ENCODE assay signal across 22 cellular contexts in genomic region chr10:52688906-52689305, GRCh38.
A peak's percentile ranks its signal among the peaks of the same experiment; 100 is the strongest.
DNase-seq lines count a peak whose midpoint lies in the region; ATAC-seq, FAIRE-seq and TF ChIP-seq lines count a peak whose summit lies in the region.
"Had no signal": no experiment of that assay in that cellular context is flagged by ENCODE, and none has a peak within 500 bp of the region (broad histone marks: within the 10 kb centered on the region; RNA-seq: fewer than 3 reads in every experiment).

No MANE protein-coding gene starts in this region.

- H3K4me3 ChIP-seq in GM23338 (no peak overlapping the region), RWPE2 (ENCODE audit: severe bottlenecking) (no peak overlapping the region), epithelial cell of esophagus (ENCODE audit: low read length) (no peak overlapping the region), small intestine (ENCODE audit: low read depth in 1 of 2, low read length in 2 of 2) (no peak overlapping the region)
- H3K4me3 ChIP-seq: BLaER1, Peyer's patch had no signal

- no peak overlapping the region for H3K27ac ChIP-seq in GM23338 (ENCODE audit: low read depth)
- H3K27ac ChIP-seq in RWPE2 (ENCODE audit: poor library complexity, severe bottlenecking): peak overlapping the region; percentile 28
- H3K27ac ChIP-seq in small intestine (ENCODE audit: low read depth in 1 of 2, low read length in 1 of 2): no peak overlapping the region
- H3K27ac ChIP-seq: BLaER1, HL-60, Peyer's patch had no signal

- H2AFZ ChIP-seq in GM23338: peak overlapping the region; percentile 85

- DNase-seq in GM23338 (ENCODE audit: low spot score) (no peak), RWPE2 (ENCODE audit: low spot score) (no peak), epithelial cell of esophagus (ENCODE audit: low read depth) (peak; percentile 62), small intestine (peak; percentile 5), NCI-H510A treated with DMSO at 0.1 percent for 48 hours (lab: John Stamatoyannopoulos, UW) (no peak), SHP77 treated with DMSO at 0.1 percent for 48 hours (lab: John Stamatoyannopoulos, UW) (no peak), NCI-H526 treated with DMSO at 0.1 percent for 48 hours (lab: John Stamatoyannopoulos, UW) (no peak)
- DNase-seq: ACHN; Caco-2; CD4-positive, alpha-beta T cell; DMS153; KBM-7; NCI-H1092 treated with DMSO at 0.1 percent for 48 hours; NCI-H1436 treated with DMSO at 0.1 percent for 48 hours; NCI-H1930; NCI-H774; NK-92 treated with Interleukin-12 subunit alpha and Interleukin-12 subunit beta, amount 100 ng/mL, for 24 hours; Peyer's patch had no signal

- peaks cover 18% of the 10 kb centered on the region; the same call in 2 of the 3 replicates for H3K9me3 Mint-ChIP-seq in GM23338

- no peaks in the 10 kb centered on the region for H4K20me1 ChIP-seq in GM23338 (replicated peaks; ENCODE audit: insufficient read depth)
- H4K20me1 ChIP-seq: BLaER1 had no signal

- no peaks in the 10 kb centered on the region for H3K9me2 ChIP-seq in GM23338 (ENCODE audit: insufficient read depth)

- H3K4me3 Mint-ChIP-seq in GM23338: no peak overlapping the region
- H3K4me3 Mint-ChIP-seq: CD4-positive, alpha-beta T cell had no signal

- H3K4me2 ChIP-seq in GM23338: no peak overlapping the region
- H3K4me2 ChIP-seq: BLaER1 had no signal

- H3K27me3 ChIP-seq in GM23338 (ENCODE audit: insufficient read depth) (no peaks in the 10 kb centered on the region), RWPE2 (ENCODE audit: insufficient read depth, poor library complexity, severe bottlenecking) (no peaks in the 10 kb centered on the region), small intestine (ENCODE audit: control insufficient read depth in 2 of 2, insufficient read depth in 2 of 2, low read length in 2 of 2) (no peaks in the 10 kb centered on the region)
- H3K27me3 ChIP-seq: BLaER1, Peyer's patch had no signal

- no peaks in the 10 kb centered on the region for H3K79me2 ChIP-seq in GM23338 (replicated peaks; ENCODE audit: insufficient read depth)

- no peak overlapping the region for H3K27ac Mint-ChIP-seq in GM23338
- H3K27ac Mint-ChIP-seq: CD4-positive, alpha-beta T cell had no signal

- TF ChIP-seq CTCF in GM23338 (conservative IDR thresholded peaks at IDR 0.05; ENCODE audit: low read depth in 2 of 2) (no peak), RWPE2 (IDR thresholded peaks at IDR 0.05; ENCODE audit: poor library complexity, severe bottlenecking) (no peak), epithelial cell of esophagus (IDR thresholded peaks at IDR 0.05; ENCODE audit: insufficient read depth, low read depth, low read length, missing control alignments) (no peak)

- WGBS in small intestine, 3 donors: 76 to 82% (median 82%) methylated on average over 6 of the region's 6 CpGs

- H3K36me3 Mint-ChIP-seq in GM23338 (ENCODE audit: low read depth): peaks cover 4% of the 10 kb centered on the region; the same call in 2 of the 3 replicates

- H3K36me3 ChIP-seq in GM23338 (ENCODE audit: insufficient read depth): no peaks in the 10 kb centered on the region
- no peaks in the 10 kb centered on the region for H3K36me3 ChIP-seq in RWPE2 (ENCODE audit: low read depth)
- H3K36me3 ChIP-seq in small intestine (ENCODE audit: control insufficient read depth in 2 of 2, insufficient read depth in 2 of 2, low read length in 2 of 2): no peaks in the 10 kb centered on the region
- H3K36me3 ChIP-seq: BLaER1, Peyer's patch had no signal

- H3K9me3 ChIP-seq in RWPE2 (ENCODE audit: severe bottlenecking) (peaks cover 6% of the 10 kb centered on the region), small intestine (ENCODE audit: control insufficient read depth, low read depth) (no peaks in the 10 kb centered on the region)
- H3K9me3 ChIP-seq: Peyer's patch had no signal

- no peak for FAIRE-seq in small intestine (lab: Jason Lieb, UNC)
- FAIRE-seq: GM12892, HepG2 had no signal

- no peaks in the 10 kb centered on the region for H3K4me1 Mint-ChIP-seq in GM23338

- H3F3A ChIP-seq in GM23338 (replicated peaks; ENCODE audit: low read depth): no peaks in the 10 kb centered on the region

- H3K4me1 ChIP-seq in GM23338 (ENCODE audit: insufficient read depth): no peaks in the 10 kb centered on the region
- peaks cover 4% of the 10 kb centered on the region for H3K4me1 ChIP-seq in RWPE2 (ENCODE audit: insufficient read depth, poor library complexity, severe bottlenecking)
- no peaks in the 10 kb centered on the region for H3K4me1 ChIP-seq in small intestine (ENCODE audit: control insufficient read depth in 2 of 2, insufficient read depth in 1 of 2, low read depth in 1 of 2, low read length in 1 of 2)
- H3K4me1 ChIP-seq: Peyer's patch had no signal

- H3K27me3 Mint-ChIP-seq in GM23338 (ENCODE audit: insufficient read depth, low read depth, poor library complexity): no peaks in the 10 kb centered on the region
- H3K27me3 Mint-ChIP-seq: CD4-positive, alpha-beta T cell had no signal

- ATAC-seq in GM23338: no peak
- peak; percentile 31; the same call in 1 of the 3 replicates for ATAC-seq in RWPE2 (ENCODE audit: low read depth)
- ATAC-seq: HepG2 had no signal

TF ChIP-seq in GM23338, 12 proteins besides CTCF, POLR2A, EP300 and RAD21:
- TF ChIP-seq ETS1 (IDR thresholded peaks at IDR 0.05) (no peak), STAT1 (IDR thresholded peaks at IDR 0.05; ENCODE audit: unreplicated experiment) (no peak), EZH2phosphoT487 (IDR thresholded peaks at IDR 0.05; ENCODE audit: unreplicated experiment) (no peak), REST (IDR thresholded peaks at IDR 0.05; ENCODE audit: unreplicated experiment) (no peak), JUNB (IDR thresholded peaks at IDR 0.05; ENCODE audit: unreplicated experiment) (no peak), CREB1 (CRISPR knock-in tag; IDR thresholded peaks at IDR 0.05; ENCODE audit: low read depth) (no peak)

Comparison
In these comparisons a context has a peak if more than half of its experiments do, and no peak if none do; other contexts are left out.
1. DNase-seq: peak in epithelial cell of esophagus (single experiment) and small intestine (single experiment); none in GM23338 (single experiment), RWPE2 (single experiment), NCI-H510A treated with DMSO at 0.1 percent for 48 hours (single experiment), SHP77 treated with DMSO at 0.1 percent for 48 hours (single experiment) and NCI-H526 treated with DMSO at 0.1 percent for 48 hours (single experiment).